Comparison of ENCODE assay signal across 21 cellular contexts in genomic region chr5:155786108-155786507, GRCh38.
"Had no signal": no experiment of that assay in that cellular context is flagged by ENCODE, and none has a peak within 500 bp of the region (broad histone marks: within the 10 kb centered on the region; RNA-seq: fewer than 3 reads in every experiment).

No MANE protein-coding gene starts in this region.

- H3K4me1 ChIP-seq: colonic mucosa, esophagus muscularis mucosa, foreskin keratinocyte, gastroesophageal sphincter, left lung, lower lobe of right lung had no signal

- H3K9me3 ChIP-seq: colonic mucosa, esophagus muscularis mucosa, gastroesophageal sphincter, heart left ventricle, lower lobe of right lung, mucosa of descending colon had no signal

- H3K27ac ChIP-seq: colonic mucosa, dorsolateral prefrontal cortex, esophagus muscularis mucosa, foreskin keratinocyte, gastroesophageal sphincter, heart left ventricle, hepatocyte, left lung, lower lobe of right lung had no signal

- H3K36me3 ChIP-seq: colonic mucosa, esophagus muscularis mucosa, gastroesophageal sphincter, heart left ventricle, left lung, lower lobe of right lung had no signal

- H3K4me3 ChIP-seq: colonic mucosa, dorsolateral prefrontal cortex, esophagus muscularis mucosa, gastroesophageal sphincter, heart left ventricle, hepatocyte, left lung, lower lobe of right lung, mucosa of descending colon had no signal

- DNase-seq: colonic mucosa; dermis blood vessel endothelial cell; dorsolateral prefrontal cortex; effector CD4-positive, alpha-beta T cell; effector memory CD4-positive, alpha-beta T cell; foreskin keratinocyte; hypothalamus; immature natural killer cell; islet precursor cell; kidney; kidney glomerular epithelial cell; left lung; lower lobe of right lung; mesenchymal stem cell; mucosa of descending colon; naive B cell; naive thymus-derived CD8-positive, alpha-beta T cell had no signal

- H3K27me3 ChIP-seq: colonic mucosa, dorsolateral prefrontal cortex, esophagus muscularis mucosa, foreskin keratinocyte, gastroesophageal sphincter, heart left ventricle, left lung had no signal

- ATAC-seq: foreskin keratinocyte; gastroesophageal sphincter; left lung; lower lobe of right lung; mucosa of descending colon; naive thymus-derived CD8-positive, alpha-beta T cell had no signal
